Comparison of ENCODE assay signal across 21 cellular contexts in genomic region chr10:71627230-71627939, GRCh38.
DNase-seq lines count a peak whose midpoint lies in the region; ATAC-seq, FAIRE-seq and TF ChIP-seq lines count a peak whose summit lies in the region.
"Had no signal": no experiment of that assay in that cellular context is flagged by ENCODE, and none has a peak within 500 bp of the region (broad histone marks: within the 10 kb centered on the region; RNA-seq: fewer than 3 reads in every experiment).

No MANE protein-coding gene starts in this region.

- no peaks in the 10 kb centered on the region for H3K36me3 Mint-ChIP-seq in activated CD4-positive, alpha-beta memory T cell treated with anti-CD3 and anti-CD28 coated beads, Interleukin-2, amount 10 ng/mL, durations not matched to agents 7 days and 5 days (ENCODE audit: low read depth)

- no peaks in the 10 kb centered on the region for H3K9me3 ChIP-seq in A673 (ENCODE audit: low read depth, low read length, poor library complexity, severe bottlenecking)
- no peaks in the 10 kb centered on the region for H3K9me3 ChIP-seq in Karpas-422 (ENCODE audit: low read length)
- H3K9me3 ChIP-seq in H1 (ENCODE audit: insufficient read depth in 2 of 2, low read depth in 1 of 2, low read length in 1 of 2): no peaks in the 10 kb centered on the region
- no peaks in the 10 kb centered on the region for H3K9me3 ChIP-seq in neuronal stem cell (replicated peaks in 1 of 2; ENCODE audit: control insufficient read depth in 2 of 2, insufficient read depth in 1 of 2, low read depth in 1 of 2, low read length in 2 of 2)
- H3K9me3 ChIP-seq: SK-N-SH had no signal

- H3K4ac ChIP-seq in H1 (replicated peaks; ENCODE audit: insufficient read length, low read depth, low read length): no peak overlapping the region
- H3K4ac ChIP-seq in neuronal stem cell (ENCODE audit: low read length): no peak overlapping the region

- TF ChIP-seq CTCF in A673 (conservative IDR thresholded peaks at IDR 0.05; ENCODE audit: low read depth, low read length) (no peak), H1 (IDR thresholded peaks at IDR 0.05; ENCODE audit: control extremely low read depth in 1 of 3, insufficient read depth in 1 of 3, low read depth in 1 of 3, low read length in 3 of 3) (no peak)

- H3K14ac ChIP-seq in H1 (ENCODE audit: insufficient read length): no peak overlapping the region
- no peak overlapping the region for H3K14ac ChIP-seq in neuronal stem cell (ENCODE audit: low read length)

- H3K23ac ChIP-seq in H1 (ENCODE audit: insufficient read length) (no peak overlapping the region), neuronal stem cell (ENCODE audit: low read depth, low read length, poor library complexity) (no peak overlapping the region)

- H3K79me2 ChIP-seq in Karpas-422 (ENCODE audit: low read length) (no peaks in the 10 kb centered on the region), H1 (ENCODE audit: control insufficient read depth in 1 of 2, insufficient read depth in 2 of 2, low read length in 2 of 2) (no peaks in the 10 kb centered on the region)

- H2AFZ ChIP-seq in Karpas-422 (ENCODE audit: low read length) (no peak overlapping the region), H1 (ENCODE audit: low read length) (no peak overlapping the region), neuronal stem cell (ENCODE audit: low read length) (no peak overlapping the region)

- H4K91ac ChIP-seq in H1 (replicated peaks; ENCODE audit: insufficient read length, low read length) (no peak overlapping the region), neuronal stem cell (ENCODE audit: low read depth, low read length, poor library complexity) (no peak overlapping the region)

- CTCF ChIA-PET in A673 (lab: Charles Lee) (no interaction called here), H1 (lab: Charles Lee; ENCODE audit: partially characterized antibody) (interaction anchor here (0.6 to 16.1 kb wide), 11 partner anchors 11 to 309 kb away, joined by 3 to 169 read pairs (median 5); no protein-coding TSS in a partner anchor)
- CTCF ChIA-PET in activated CD4-positive, alpha-beta memory T cell treated with anti-CD3 and anti-CD28 coated beads, Interleukin-2, amount 10 ng/mL, durations not matched to agents 7 days and 5 days (lab: Charles Lee): interaction anchor here (1.1 kb wide), 1 partner anchor 67 kb away, joined by 4 read pairs; no protein-coding TSS in a partner anchor

- H4K20me1 ChIP-seq in Karpas-422 (ENCODE audit: insufficient read depth, low read depth, low read length) (no peaks in the 10 kb centered on the region), H1 (replicated peaks in 1 of 2; ENCODE audit: control insufficient read depth in 1 of 2, insufficient read depth in 2 of 2, low read length in 2 of 2) (no peaks in the 10 kb centered on the region)

- no peaks in the 10 kb centered on the region for H3K23me2 ChIP-seq in H1 (ENCODE audit: low read depth, low read length)

- no peak overlapping the region; the same call in 1 of the 2 replicates for H2AK5ac ChIP-seq in H1 (ENCODE audit: low read depth, low read length)
- peak overlapping the region; percentile 72 for H2AK5ac ChIP-seq in neuronal stem cell (ENCODE audit: low read depth, low read length)

- H2BK20ac ChIP-seq in H1 (ENCODE audit: low read length): no peak overlapping the region

- H3K27ac Mint-ChIP-seq in activated CD4-positive, alpha-beta memory T cell treated with anti-CD3 and anti-CD28 coated beads, Interleukin-2, amount 10 ng/mL, durations not matched to agents 7 days and 5 days: no peak overlapping the region
- H3K27ac Mint-ChIP-seq: CD4-positive, alpha-beta T cell had no signal

- H3K4me2 ChIP-seq in Karpas-422 (ENCODE audit: low read depth, low read length, poor library complexity, severe bottlenecking) (peak overlapping the region; percentile 10), H1 (ENCODE audit: insufficient read depth in 1 of 2, low read depth in 2 of 2, low read length in 2 of 2) (no peak overlapping the region), neuronal stem cell (ENCODE audit: insufficient read depth, low read length, poor library complexity, severe bottlenecking) (no peak overlapping the region)
- H3K4me2 ChIP-seq: SK-N-SH had no signal

- POLR2A ChIA-PET in A673 (lab: Charles Lee; ENCODE audit: low non-redundant PET): no interaction called here
- POLR2A ChIA-PET in H1 (lab: Charles Lee; ENCODE audit: partially characterized antibody): interaction anchor here (1.2 kb wide), 1 partner anchor 46 kb away, joined by 3 read pairs; no protein-coding TSS in a partner anchor
- POLR2A ChIA-PET in activated CD4-positive, alpha-beta memory T cell treated with anti-CD3 and anti-CD28 coated beads, Interleukin-2, amount 10 ng/mL, durations not matched to agents 7 days and 5 days (lab: Charles Lee): no interaction called here

- no peak overlapping the region for H4K5ac ChIP-seq in H1 (ENCODE audit: insufficient read length, low read depth, low read length)

- H3K9me3 Mint-ChIP-seq in activated CD4-positive, alpha-beta memory T cell treated with anti-CD3 and anti-CD28 coated beads, Interleukin-2, amount 10 ng/mL, durations not matched to agents 7 days and 5 days: no peaks in the 10 kb centered on the region
- H3K9me3 Mint-ChIP-seq: CD4-positive, alpha-beta T cell had no signal

- peaks cover 4% of the 10 kb centered on the region for H3K27me3 Mint-ChIP-seq in activated CD4-positive, alpha-beta memory T cell treated with anti-CD3 and anti-CD28 coated beads, Interleukin-2, amount 10 ng/mL, durations not matched to agents 7 days and 5 days
- H3K27me3 Mint-ChIP-seq: CD4-positive, alpha-beta T cell had no signal

- H3K4me1 ChIP-seq in A673 (ENCODE audit: insufficient read depth, low read length, poor library complexity, severe bottlenecking) (peaks cover 11% of the 10 kb centered on the region), Karpas-422 (ENCODE audit: low read length) (peaks cover 56% of the 10 kb centered on the region), H1 (replicated peaks in 1 of 4; ENCODE audit: control insufficient read depth in 3 of 4, insufficient read depth in 4 of 4, low read length in 3 of 4) (peaks cover 21 to 49% (median 30%) of the 10 kb centered on the region in 4 experiments), neuronal stem cell (ENCODE audit: control insufficient read depth in 2 of 2, insufficient read depth in 1 of 2, low read depth in 1 of 2, low read length in 2 of 2) (peaks cover 12 to 49% of the 10 kb centered on the region in 2 donors)

- no peak overlapping the region for H3K4me3 Mint-ChIP-seq in activated CD4-positive, alpha-beta memory T cell treated with anti-CD3 and anti-CD28 coated beads, Interleukin-2, amount 10 ng/mL, durations not matched to agents 7 days and 5 days
- H3K4me3 Mint-ChIP-seq: CD4-positive, alpha-beta T cell had no signal

- H3K79me1 ChIP-seq in H1 (ENCODE audit: low read depth, low read length) (no peaks in the 10 kb centered on the region), neuronal stem cell (ENCODE audit: low read depth, low read length) (no peaks in the 10 kb centered on the region)

- no peak overlapping the region for H3K9ac ChIP-seq in Karpas-422 (ENCODE audit: low read length)
- no peak overlapping the region for H3K9ac ChIP-seq in H1 (replicated peaks in 1 of 4; ENCODE audit: extremely low read depth in 1 of 4, low read depth in 3 of 4, low read length in 3 of 4)
- no peak overlapping the region for H3K9ac ChIP-seq in neuronal stem cell (ENCODE audit: low read depth, low read length, poor library complexity)
- H3K9ac ChIP-seq: SK-N-SH had no signal

- no peaks in the 10 kb centered on the region for H3K36me3 ChIP-seq in A673 (ENCODE audit: insufficient read depth, low read length, poor library complexity, severe bottlenecking)
- no peaks in the 10 kb centered on the region for H3K36me3 ChIP-seq in Karpas-422 (ENCODE audit: insufficient read depth, low read length)
- no peaks in the 10 kb centered on the region for H3K36me3 ChIP-seq in H1 (ENCODE audit: control insufficient read depth in 2 of 4, insufficient read depth in 4 of 4, low read length in 3 of 4)
- H3K36me3 ChIP-seq in neuronal stem cell (replicated peaks in 1 of 2; ENCODE audit: control insufficient read depth in 2 of 2, insufficient read depth in 2 of 2, low read length in 2 of 2): no peaks in the 10 kb centered on the region

- no peak overlapping the region for H3K56ac ChIP-seq in H1 (replicated peaks; ENCODE audit: insufficient read length, low read depth, low read length)

- FAIRE-seq in H1 (lab: Jason Lieb, UNC): no peak
- FAIRE-seq: D721Med, G401.6, HepG2, K562 had no signal

- H3K18ac ChIP-seq in H1 (ENCODE audit: extremely low read depth, low read length) (peak overlapping the region; percentile 36; the same call in 1 of the 2 replicates), neuronal stem cell (ENCODE audit: low read length) (peak overlapping the region; percentile 38)

- no peaks in the 10 kb centered on the region for H3K9me2 ChIP-seq in Karpas-422 (replicated peaks; ENCODE audit: insufficient read depth, low read length)
- H3K9me2 ChIP-seq: SK-N-SH had no signal

- H4K8ac ChIP-seq in H1 (ENCODE audit: extremely low read depth, insufficient read depth, low read length) (no peak overlapping the region), neuronal stem cell (ENCODE audit: low read depth, low read length) (no peak overlapping the region)

- H2BK15ac ChIP-seq in H1 (ENCODE audit: low read length): no peak overlapping the region
- H2BK15ac ChIP-seq in neuronal stem cell (ENCODE audit: low read length): no peak overlapping the region

- no peak for TF ChIP-seq POLR2A in H1 (IDR thresholded peaks at IDR 0.05; ENCODE audit: control extremely low read depth in 1 of 2, low read depth in 2 of 2, low read length in 2 of 2)

- ATAC-seq in GM21360 (IDR thresholded peaks at IDR 0.05; ENCODE audit: unreplicated experiment): no peak
- ATAC-seq: HCT116, HepG2, K562, PC-3 had no signal

- H3K4me3 ChIP-seq in A673 (ENCODE audit: low read depth, low read length, poor library complexity, severe bottlenecking) (no peak overlapping the region), Karpas-422 (ENCODE audit: low read length) (no peak overlapping the region), H1 (ENCODE audit: extremely low read depth in 1 of 4, insufficient read depth in 2 of 4, low read depth in 3 of 4, low read length in 4 of 4) (no peak overlapping the region), neuronal stem cell (ENCODE audit: low read length in 2 of 2) (no peak overlapping the region)
- H3K4me3 ChIP-seq: K562 had no signal

- peak overlapping the region; percentile 50; the same call in 1 of the 2 replicates for H2BK12ac ChIP-seq in H1 (ENCODE audit: low read depth, low read length)
- H2BK12ac ChIP-seq in neuronal stem cell (ENCODE audit: low read length): no peak overlapping the region

- DNase-seq in A673 (ENCODE audit: low spot score) (peak; percentile 74), Karpas-422 (no peak), H1 (ENCODE audit: low read depth in 1 of 2, low spot score in 2 of 2) (no peak), neuronal stem cell (ENCODE audit: low spot score) (no peak), iPS-NIHi7 (ENCODE audit: extremely low spot score) (no peak), NCI-H2107 (lab: John Stamatoyannopoulos, UW) (no peak)
- no peak for DNase-seq in activated CD4-positive, alpha-beta memory T cell treated with anti-CD3 and anti-CD28 coated beads, Interleukin-2, amount 10 ng/mL, durations not matched to agents 7 days and 5 days
- DNase-seq: 8988T; CD4-positive, alpha-beta T cell; GOT3; NCI-H1105 treated with DMSO at 0.1 percent for 48 hours; NCI-H2029; NCI-H446 treated with DMSO at 0.1 percent for 48 hours; PC-3; SK-N-SH had no signal

- H3K27ac ChIP-seq in A673 (ENCODE audit: low read depth, low read length, poor library complexity, severe bottlenecking): no peak overlapping the region
- no peak overlapping the region for H3K27ac ChIP-seq in Karpas-422 (ENCODE audit: low read length)
- H3K27ac ChIP-seq in H1 (ENCODE audit: low read depth, low read length): no peak overlapping the region
- H3K27ac ChIP-seq in neuronal stem cell (replicated peaks; ENCODE audit: low read length): no peak overlapping the region

- TF ChIP-seq EP300 in H1 (IDR thresholded peaks at IDR 0.05; ENCODE audit: borderline replicate concordance in 1 of 2, low read depth in 2 of 2, low read length in 2 of 2): no peak

- H2BK120ac ChIP-seq in H1 (replicated peaks; ENCODE audit: low read depth, low read length) (no peak overlapping the region), neuronal stem cell (ENCODE audit: low read depth, low read length) (no peak overlapping the region)

- intact Hi-C loops in A673 (cut with micrococcal nuclease; ENCODE audit: unreplicated experiment): no loop called here

- TF ChIP-seq RAD21 in H1 (IDR thresholded peaks at IDR 0.05 in 1 of 2, conservative IDR thresholded peaks at IDR 0.05 in 1 of 2; ENCODE audit: low read depth in 2 of 2, low read length in 2 of 2): no peak

- H3K27me3 ChIP-seq in A673 (replicated peaks; ENCODE audit: insufficient read depth, low read depth, low read length, poor library complexity) (no peaks in the 10 kb centered on the region), Karpas-422 (ENCODE audit: low read length) (no peaks in the 10 kb centered on the region), H1 (replicated peaks in 1 of 4; ENCODE audit: control insufficient read depth in 3 of 4, extremely low read depth in 1 of 4, insufficient read depth in 3 of 4, low read length in 3 of 4) (peaks cover 1 to 5% (median 3%) of the 10 kb centered on the region in 4 experiments; a peak in 4 of 7 replicates), neuronal stem cell (ENCODE audit: control insufficient read depth in 3 of 3, insufficient read depth in 3 of 3, low read depth in 1 of 3, low read length in 3 of 3) (peaks cover 0 to 38% (median 0%) of the 10 kb centered on the region in 3 experiments)

- H3K4me1 Mint-ChIP-seq in activated CD4-positive, alpha-beta memory T cell treated with anti-CD3 and anti-CD28 coated beads, Interleukin-2, amount 10 ng/mL, durations not matched to agents 7 days and 5 days: no peaks in the 10 kb centered on the region

- WGBS in H1 (ENCODE audit: extremely low coverage in 1 of 2, insufficient coverage in 1 of 2, insufficient read length in 1 of 2, insufficient replicate concordance in 2 of 2, low coverage in 1 of 2, low lambda C conversion rate in 2 of 2, missing lambda C conversion rate in 1 of 2), 2 experiments: 84% methylated on average over 13 of the region's 14 CpGs; no CpG with 5 or more reads in 1 of the 2 experiments
- WGBS in neuronal stem cell (ENCODE audit: extremely low coverage in 2 of 2, insufficient read length in 2 of 2, insufficient replicate concordance in 1 of 2), 2 donors: no CpG with 5 or more reads among the region's 14 CpGs

- no TSS peak for BruUV-seq in A673 (replicated peaks; lab: Mats Ljungman, UMichigan)

- H2BK5ac ChIP-seq in H1 (ENCODE audit: low read depth, low read length) (no peak overlapping the region), neuronal stem cell (ENCODE audit: low read length) (peak overlapping the region; percentile 40)
